ENCODE assay signal across 12 cellular contexts in genomic region chr3:16102905-16103364, GRCh38.
DNase-seq lines count a peak whose midpoint lies in the region; ATAC-seq and TF ChIP-seq lines count a peak whose summit lies in the region.
"Had no signal": no experiment of that assay in that cellular context is flagged by ENCODE, and none has a peak within 500 bp of the region (broad histone marks: within the 10 kb centered on the region; RNA-seq: fewer than 3 reads in every experiment).

No MANE protein-coding gene starts in this region.

- intact Hi-C loops in HCT116 (cut with micrococcal nuclease) (no loop called here), MCF 10A (cut with micrococcal nuclease) (loop anchor here (5.0 kb wide), 1 partner anchor 69 kb away; the partner anchor contains the start of gene GALNT15), PC-9 (cut with micrococcal nuclease; ENCODE audit: unreplicated experiment) (no loop called here)

- H3K36me3 ChIP-seq in HCT116 (ENCODE audit: control insufficient read depth in 1 of 2, insufficient read depth in 2 of 2, low read length in 2 of 2), result peaks cover 0 to 8% of the 10 kb centered on the region in 2 experiments; a peak in 1 of 4 replicates
- H3K36me3 ChIP-seq in hepatocyte (replicated peaks; ENCODE audit: insufficient read depth, low read depth), result no peaks in the 10 kb centered on the region
- H3K36me3 ChIP-seq in upper lobe of left lung, result no peaks in the 10 kb centered on the region
- no peaks in the 10 kb centered on the region for H3K36me3 ChIP-seq in PC-9 (ENCODE audit: low read depth)
- H3K36me3 ChIP-seq: uterus had no signal

- RAD21 ChIA-PET in HCT116 (lab: Charles Lee; ENCODE audit: low non-redundant PET in 1 of 2, low total read pairs in 2 of 2, uncharacterized antibody in 2 of 2, unreplicated experiment in 2 of 2), result no interaction called here

- peak overlapping the region; percentile 82 for H3K27ac Mint-ChIP-seq in MCF 10A (ENCODE audit: low read depth, unreplicated experiment)
- H3K27ac Mint-ChIP-seq: activated T-cell treated with anti-CD3 and anti-CD28 coated beads, Interleukin-2, amount 50 U/mL, for 24 hours had no signal

- H3K79me2 ChIP-seq in HCT116 (ENCODE audit: insufficient read depth, low read length) (no peaks in the 10 kb centered on the region), hepatocyte (no peaks in the 10 kb centered on the region), PC-9 (ENCODE audit: low read depth) (no peaks in the 10 kb centered on the region)

- DNase-seq in HCT116 (ENCODE audit: low read depth, low spot score), result no peak
- no peak for DNase-seq in MCF 10A (ENCODE audit: unreplicated experiment)
- peak; percentile 45 for DNase-seq in hepatocyte (ENCODE audit: low spot score)
- no peak for DNase-seq in upper lobe of left lung
- DNase-seq in stimulated activated naive CD8-positive, alpha-beta T cell treated with anti-CD3 and anti-CD28 coated beads, Interleukin-15, Interleukin-2, amounts not matched to agents 100 U/mL and 50 U/mL, for 24 hours, result no peak
- no peak for DNase-seq in pons (ENCODE audit: low spot score)
- DNase-seq in PC-9, result no peak
- DNase-seq: activated T-cell treated with anti-CD3 and anti-CD28 coated beads, Interleukin-2, amount 50 U/mL, for 24 hours; dermis blood vessel endothelial cell; NCI-H1436; occipital lobe; uterus had no signal

- peaks cover 36% of the 10 kb centered on the region for H3K9me3 Mint-ChIP-seq in MCF 10A (ENCODE audit: unreplicated experiment)

- H3K9me2 ChIP-seq in HCT116 (ENCODE audit: insufficient read depth) (no peaks in the 10 kb centered on the region), hepatocyte (replicated peaks; ENCODE audit: insufficient read depth) (no peaks in the 10 kb centered on the region), PC-9 (ENCODE audit: insufficient read depth) (no peaks in the 10 kb centered on the region)

- H3K9ac ChIP-seq in HCT116 (ENCODE audit: low read length), result 0 out of 2 replicates have a peak overlapping the region, but pooled peaks have one; percentile 7

- CTCF ChIA-PET in HCT116 (lab: Charles Lee), result no interaction called here
- CTCF ChIA-PET in MCF 10A (lab: Yijun Ruan, JAX), result interaction anchor here (1.2 to 1.5 kb wide), 3 partner anchors 32 to 48 kb away, joined by 3 to 5 read pairs (median 3); no protein-coding TSS in a partner anchor
- CTCF ChIA-PET in PC-9 (lab: Charles Lee), result no interaction called here

- no peaks in the 10 kb centered on the region for H3K27me3 Mint-ChIP-seq in MCF 10A (ENCODE audit: insufficient read depth, unreplicated experiment)

- no peak overlapping the region for H3K4me3 Mint-ChIP-seq in MCF 10A (ENCODE audit: unreplicated experiment)
- H3K4me3 Mint-ChIP-seq: activated T-cell treated with anti-CD3 and anti-CD28 coated beads, Interleukin-2, amount 50 U/mL, for 24 hours had no signal

- peak overlapping the region; percentile 73 for H3K4me2 ChIP-seq in HCT116 (ENCODE audit: low read length)
- no peak overlapping the region for H3K4me2 ChIP-seq in hepatocyte
- no peak overlapping the region for H3K4me2 ChIP-seq in PC-9

- TF ChIP-seq POLR2A in HCT116 (IDR thresholded peaks at IDR 0.05; ENCODE audit: borderline replicate concordance, extremely low read depth, insufficient read depth, insufficient read length) (no peak), upper lobe of left lung (IDR thresholded peaks at IDR 0.05) (no peak)

- H3K4me1 ChIP-seq in HCT116 (ENCODE audit: control insufficient read depth in 1 of 2, insufficient read depth in 2 of 2, low read length in 2 of 2), result peaks cover 13 to 31% of the 10 kb centered on the region in 2 experiments
- peaks cover 14% of the 10 kb centered on the region for H3K4me1 ChIP-seq in hepatocyte (ENCODE audit: insufficient read depth)
- peaks cover 0 to under 1% (median 0%) of the 10 kb centered on the region in 4 donors for H3K4me1 ChIP-seq in upper lobe of left lung
- H3K4me1 ChIP-seq in PC-9 (replicated peaks; ENCODE audit: insufficient read depth), result peaks cover 11% of the 10 kb centered on the region
- H3K4me1 ChIP-seq: uterus had no signal

- BruUV-seq in HCT116 (replicated peaks; lab: Mats Ljungman, UMichigan) (no TSS peak), MCF 10A (replicated peaks; lab: Mats Ljungman, UMichigan) (no TSS peak), PC-9 (replicated peaks; lab: Mats Ljungman, UMichigan) (no TSS peak)

- H3K4me1 Mint-ChIP-seq in MCF 10A (ENCODE audit: insufficient read depth, unreplicated experiment), result peaks cover 22% of the 10 kb centered on the region

- no peak for TF ChIP-seq EP300 in upper lobe of left lung (IDR thresholded peaks at IDR 0.05)

- no peaks in the 10 kb centered on the region for H3K27me3 ChIP-seq in HCT116 (ENCODE audit: insufficient read depth, low read length)
- no peaks in the 10 kb centered on the region for H3K27me3 ChIP-seq in hepatocyte
- no peaks in the 10 kb centered on the region for H3K27me3 ChIP-seq in upper lobe of left lung
- no peaks in the 10 kb centered on the region for H3K27me3 ChIP-seq in PC-9 (ENCODE audit: insufficient read depth, low read depth)
- H3K27me3 ChIP-seq: uterus had no signal

- TF ChIP-seq RAD21 in HCT116 (IDR thresholded peaks at IDR 0.05; ENCODE audit: low read depth), result no peak

- H3K36me3 Mint-ChIP-seq in MCF 10A (ENCODE audit: insufficient read depth, unreplicated experiment), result peaks cover 7% of the 10 kb centered on the region

- no peak for ATAC-seq in HCT116
- ATAC-seq in upper lobe of left lung (ENCODE audit: low FRiP score in 2 of 2), result peak; percentile 63 to 84
- no peak for ATAC-seq in stimulated activated naive CD8-positive, alpha-beta T cell treated with anti-CD3 and anti-CD28 coated beads, Interleukin-15, Interleukin-2, amounts not matched to agents 100 U/mL and 50 U/mL, for 24 hours

- H3K4me3 ChIP-seq in HCT116 (replicated peaks in 1 of 2; ENCODE audit: low read depth in 1 of 2, low read length in 2 of 2) (no peak overlapping the region), hepatocyte (no peak overlapping the region), upper lobe of left lung (no peak overlapping the region), PC-9 (no peak overlapping the region)
- H3K4me3 ChIP-seq: uterus had no signal

- no peaks in the 10 kb centered on the region for H4K20me1 ChIP-seq in HCT116 (ENCODE audit: insufficient read depth)
- H4K20me1 ChIP-seq in hepatocyte (ENCODE audit: insufficient read depth, poor library complexity, severe bottlenecking), result no peaks in the 10 kb centered on the region
- H4K20me1 ChIP-seq in PC-9 (ENCODE audit: insufficient read depth), result no peaks in the 10 kb centered on the region

- peaks cover 15% of the 10 kb centered on the region for H3F3A ChIP-seq in PC-9 (ENCODE audit: insufficient read depth, low read depth)

- no peak overlapping the region for H3K27ac ChIP-seq in HCT116 (ENCODE audit: low read depth, low read length)
- H3K27ac ChIP-seq in hepatocyte, result peak overlapping the region; percentile 95
- peak overlapping the region in 2 of 4 donors; percentile 19 to 38 for H3K27ac ChIP-seq in upper lobe of left lung
- H3K27ac ChIP-seq in PC-9, result no peak overlapping the region
- H3K27ac ChIP-seq: uterus had no signal

- peaks cover 0 to 5% of the 10 kb centered on the region in 2 experiments; a peak in 1 of 4 replicates for H3K9me3 ChIP-seq in HCT116 (ENCODE audit: control insufficient read depth in 1 of 2, insufficient read depth in 1 of 2, low read depth in 1 of 2, low read length in 2 of 2)
- H3K9me3 ChIP-seq in hepatocyte (ENCODE audit: low read depth), result no peaks in the 10 kb centered on the region
- no peaks in the 10 kb centered on the region for H3K9me3 ChIP-seq in upper lobe of left lung
- peaks cover 25% of the 10 kb centered on the region for H3K9me3 ChIP-seq in PC-9 (ENCODE audit: insufficient read depth, low read depth)
- H3K9me3 ChIP-seq: uterus had no signal

- H2AFZ ChIP-seq in HCT116 (ENCODE audit: low read depth, low read length, poor library complexity, severe bottlenecking), result no peak overlapping the region
- no peak overlapping the region for H2AFZ ChIP-seq in hepatocyte
- H2AFZ ChIP-seq in PC-9, result no peak overlapping the region

- no peak for TF ChIP-seq CTCF in HCT116 (IDR thresholded peaks at IDR 0.05 in 2 of 3, conservative IDR thresholded peaks at IDR 0.05 in 1 of 3; ENCODE audit: borderline replicate concordance in 1 of 3, insufficient read depth in 1 of 3, low read depth in 2 of 3, low read length in 2 of 3)
- TF ChIP-seq CTCF in MCF 10A (IDR thresholded peaks at IDR 0.05; ENCODE audit: unreplicated experiment), result no peak
- no peak for TF ChIP-seq CTCF in hepatocyte (IDR thresholded peaks at IDR 0.05; ENCODE audit: poor library complexity)
- no peak for TF ChIP-seq CTCF in upper lobe of left lung (IDR thresholded peaks at IDR 0.05)
- TF ChIP-seq CTCF in PC-9 (conservative IDR thresholded peaks at IDR 0.05), result no peak

- POLR2A ChIA-PET in HCT116 (lab: Charles Lee) (no interaction called here), MCF 10A (lab: Yijun Ruan, JAX) (interaction anchor here (0.7 to 2.1 kb wide), 8 partner anchors 13 to 97 kb away, joined by 3 to 9 read pairs (median 3); no protein-coding TSS in a partner anchor), PC-9 (lab: Charles Lee; ENCODE audit: unreplicated experiment) (no interaction called here)

TF ChIP-seq in HCT116, 20 proteins besides CTCF, POLR2A, EP300 and RAD21:
- TF ChIP-seq ZFX (IDR thresholded peaks at IDR 0.05) (no peak), FOSL1 (IDR thresholded peaks at IDR 0.05; ENCODE audit: low read depth) (peak; percentile 18; the same call in 1 of the 2 replicates)

Comparison
In these comparisons a context has a peak if more than half of its experiments do, and no peak if none do; other contexts are left out.
1. ATAC-seq: peak in upper lobe of left lung (2 of 2); none in HCT116 (single experiment) and stimulated activated naive CD8-positive, alpha-beta T cell treated with anti-CD3 and anti-CD28 coated beads, Interleukin-15, Interleukin-2, amounts not matched to agents 100 U/mL and 50 U/mL, for 24 hours (single experiment).